In genomic region chr18:74480149-74480651, GRCh38 we compare ENCODE assay signal across 1 cellular context.
TF ChIP-seq lines count a peak whose summit lies in the region.

No MANE protein-coding gene starts in this region.

TF ChIP-seq in K562, 482 proteins besides CTCF, POLR2A, EP300 and RAD21 (continued from another document and continues in another):
- TF ChIP-seq PKNOX1 (IDR thresholded peaks at IDR 0.05) (peak; percentile 65), ZBTB43 (CRISPR knock-in tag; IDR thresholded peaks at IDR 0.05) (no peak), NCOA2 (IDR thresholded peaks at IDR 0.05; ENCODE audit: partially characterized antibody in 2 of 2) (no peak), THAP7 (CRISPR knock-in tag; IDR thresholded peaks at IDR 0.05) (no peak), ZNF3 (CRISPR knock-in tag; IDR thresholded peaks at IDR 0.05) (no peak), FIP1L1 (IDR thresholded peaks at IDR 0.05; ENCODE audit: low read depth, low read length, poor library complexity, severe bottlenecking) (no peak), TCF7L2 (IDR thresholded peaks at IDR 0.05; ENCODE audit: low read depth, low read length) (no peak), E2F6 (IDR thresholded peaks at IDR 0.05; ENCODE audit: borderline replicate concordance in 1 of 2, extremely low read depth in 1 of 2, insufficient read depth in 1 of 2, insufficient read length in 1 of 2, low read depth in 1 of 2, low read length in 1 of 2, poor library complexity in 1 of 2, severe bottlenecking in 1 of 2) (no peak), RCOR1 (IDR thresholded peaks at IDR 0.05; ENCODE audit: borderline replicate concordance in 1 of 2, low read depth in 2 of 2, low read length in 2 of 2) (peak in 1 of 2 experiments; percentile 90; a peak in 2 of 4 replicates), HDAC1 (IDR thresholded peaks at IDR 0.05) (peak in 1 of 2 experiments; percentile 71; a peak in 2 of 4 replicates), SLC30A9 (CRISPR knock-in tag; IDR thresholded peaks at IDR 0.05) (no peak), CBFA2T3 (IDR thresholded peaks at IDR 0.05) (peak; percentile 87), ILK (tag; IDR thresholded peaks at IDR 0.05; ENCODE audit: borderline replicate concordance, low read depth) (no peak), ZNF143 (CRISPR knock-in tag; IDR thresholded peaks at IDR 0.05) (no peak), ZNF174 (CRISPR knock-in tag; IDR thresholded peaks at IDR 0.05) (no peak), SRSF3 (IDR thresholded peaks at IDR 0.05; ENCODE audit: insufficient read depth, low read length) (no peak), ZNF583 (CRISPR knock-in tag; IDR thresholded peaks at IDR 0.05) (no peak), SMAD2 (IDR thresholded peaks at IDR 0.05; ENCODE audit: low read depth, low read length) (no peak), ELF1 (tag; IDR thresholded peaks at IDR 0.05) (no peak), KDM5B (IDR thresholded peaks at IDR 0.05; ENCODE audit: insufficient replicate concordance, low read depth, low read length) (no peak), NCOA1 (IDR thresholded peaks at IDR 0.05; ENCODE audit: low read depth) (no peak), MIER1 (IDR thresholded peaks at IDR 0.05; ENCODE audit: low read depth) (no peak), MAFK (IDR thresholded peaks at IDR 0.05; ENCODE audit: low read length) (no peak), GABPB2 (CRISPR knock-in tag; conservative IDR thresholded peaks at IDR 0.05) (no peak), POLR2AphosphoS5 (IDR thresholded peaks at IDR 0.05; ENCODE audit: control insufficient read depth, insufficient read depth, low read depth, low read length) (0 out of 2 replicates have a peak, but pooled peaks have one; percentile 26), ZNF212 (CRISPR knock-in tag; IDR thresholded peaks at IDR 0.05) (no peak), ZNF830 (CRISPR knock-in tag; IDR thresholded peaks at IDR 0.05) (no peak), NR4A1 (CRISPR knock-in tag; IDR thresholded peaks at IDR 0.05) (no peak), NR4A1 (tag; IDR thresholded peaks at IDR 0.05) (no peak), TAF15 (IDR thresholded peaks at IDR 0.05; ENCODE audit: low read depth, low read length) (no peak), ZBTB11 (CRISPR knock-in tag; IDR thresholded peaks at IDR 0.05) (no peak), KDM2B (CRISPR knock-in tag; IDR thresholded peaks at IDR 0.05) (no peak), MAFF (IDR thresholded peaks at IDR 0.05; ENCODE audit: low read length) (no peak), NBN (IDR thresholded peaks at IDR 0.05; ENCODE audit: low read depth) (0 out of 2 replicates have a peak, but pooled peaks have one; percentile 45), ZNF239 (CRISPR knock-in tag; IDR thresholded peaks at IDR 0.05) (no peak), HLTF (IDR thresholded peaks at IDR 0.05) (no peak), NR2C1 (IDR thresholded peaks at IDR 0.05) (no peak), NR2C1 (tag; IDR thresholded peaks at IDR 0.05) (no peak), MYC (IDR thresholded peaks at IDR 0.05; ENCODE audit: low read depth, low read length) (0 out of 2 replicates have a peak, but pooled peaks have one; percentile 12), MYC (CRISPR knock-in tag; IDR thresholded peaks at IDR 0.05; ENCODE audit: borderline replicate concordance, low read depth) (no peak), NR3C1 (CRISPR knock-in tag; IDR thresholded peaks at IDR 0.05) (no peak), XRCC5 (IDR thresholded peaks at IDR 0.05; ENCODE audit: low read depth, low read length) (no peak)
- TF ChIP-seq, protein P1, sequence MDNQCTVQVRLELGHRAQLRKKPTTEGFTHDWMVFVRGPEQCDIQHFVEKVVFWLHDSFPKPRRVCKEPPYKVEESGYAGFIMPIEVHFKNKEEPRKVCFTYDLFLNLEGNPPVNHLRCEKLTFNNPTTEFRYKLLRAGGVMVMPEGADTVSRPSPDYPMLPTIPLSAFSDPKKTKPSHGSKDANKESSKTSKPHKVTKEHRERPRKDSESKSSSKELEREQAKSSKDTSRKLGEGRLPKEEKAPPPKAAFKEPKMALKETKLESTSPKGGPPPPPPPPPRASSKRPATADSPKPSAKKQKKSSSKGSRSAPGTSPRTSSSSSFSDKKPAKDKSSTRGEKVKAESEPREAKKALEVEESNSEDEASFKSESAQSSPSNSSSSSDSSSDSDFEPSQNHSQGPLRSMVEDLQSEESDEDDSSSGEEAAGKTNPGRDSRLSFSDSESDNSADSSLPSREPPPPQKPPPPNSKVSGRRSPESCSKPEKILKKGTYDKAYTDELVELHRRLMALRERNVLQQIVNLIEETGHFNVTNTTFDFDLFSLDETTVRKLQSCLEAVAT (IDR thresholded peaks at IDR 0.05), result no peak
- TF ChIP-seq, protein P2, sequence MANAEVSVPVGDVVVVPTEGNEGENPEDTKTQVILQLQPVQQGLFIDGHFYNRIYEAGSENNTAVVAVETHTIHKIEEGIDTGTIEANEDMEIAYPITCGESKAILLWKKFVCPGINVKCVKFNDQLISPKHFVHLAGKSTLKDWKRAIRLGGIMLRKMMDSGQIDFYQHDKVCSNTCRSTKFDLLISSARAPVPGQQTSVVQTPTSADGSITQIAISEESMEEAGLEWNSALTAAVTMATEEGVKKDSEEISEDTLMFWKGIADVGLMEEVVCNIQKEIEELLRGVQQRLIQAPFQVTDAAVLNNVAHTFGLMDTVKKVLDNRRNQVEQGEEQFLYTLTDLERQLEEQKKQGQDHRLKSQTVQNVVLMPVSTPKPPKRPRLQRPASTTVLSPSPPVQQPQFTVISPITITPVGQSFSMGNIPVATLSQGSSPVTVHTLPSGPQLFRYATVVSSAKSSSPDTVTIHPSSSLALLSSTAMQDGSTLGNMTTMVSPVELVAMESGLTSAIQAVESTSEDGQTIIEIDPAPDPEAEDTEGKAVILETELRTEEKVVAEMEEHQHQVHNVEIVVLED (CRISPR knock-in tag; IDR thresholded peaks at IDR 0.05), result no peak
- TF ChIP-seq, protein P3, sequence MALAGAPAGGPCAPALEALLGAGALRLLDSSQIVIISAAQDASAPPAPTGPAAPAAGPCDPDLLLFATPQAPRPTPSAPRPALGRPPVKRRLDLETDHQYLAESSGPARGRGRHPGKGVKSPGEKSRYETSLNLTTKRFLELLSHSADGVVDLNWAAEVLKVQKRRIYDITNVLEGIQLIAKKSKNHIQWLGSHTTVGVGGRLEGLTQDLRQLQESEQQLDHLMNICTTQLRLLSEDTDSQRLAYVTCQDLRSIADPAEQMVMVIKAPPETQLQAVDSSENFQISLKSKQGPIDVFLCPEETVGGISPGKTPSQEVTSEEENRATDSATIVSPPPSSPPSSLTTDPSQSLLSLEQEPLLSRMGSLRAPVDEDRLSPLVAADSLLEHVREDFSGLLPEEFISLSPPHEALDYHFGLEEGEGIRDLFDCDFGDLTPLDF (CRISPR knock-in tag; IDR thresholded peaks at IDR 0.05), result no peak
- TF ChIP-seq, protein P4, sequence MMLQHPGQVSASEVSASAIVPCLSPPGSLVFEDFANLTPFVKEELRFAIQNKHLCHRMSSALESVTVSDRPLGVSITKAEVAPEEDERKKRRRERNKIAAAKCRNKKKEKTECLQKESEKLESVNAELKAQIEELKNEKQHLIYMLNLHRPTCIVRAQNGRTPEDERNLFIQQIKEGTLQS (IDR thresholded peaks at IDR 0.05), result peak; percentile 67; the same call in 1 of the 2 replicates
- TF ChIP-seq, protein P4 (CRISPR knock-in tag; conservative IDR thresholded peaks at IDR 0.05), result no peak
- TF ChIP-seq, protein P5, sequence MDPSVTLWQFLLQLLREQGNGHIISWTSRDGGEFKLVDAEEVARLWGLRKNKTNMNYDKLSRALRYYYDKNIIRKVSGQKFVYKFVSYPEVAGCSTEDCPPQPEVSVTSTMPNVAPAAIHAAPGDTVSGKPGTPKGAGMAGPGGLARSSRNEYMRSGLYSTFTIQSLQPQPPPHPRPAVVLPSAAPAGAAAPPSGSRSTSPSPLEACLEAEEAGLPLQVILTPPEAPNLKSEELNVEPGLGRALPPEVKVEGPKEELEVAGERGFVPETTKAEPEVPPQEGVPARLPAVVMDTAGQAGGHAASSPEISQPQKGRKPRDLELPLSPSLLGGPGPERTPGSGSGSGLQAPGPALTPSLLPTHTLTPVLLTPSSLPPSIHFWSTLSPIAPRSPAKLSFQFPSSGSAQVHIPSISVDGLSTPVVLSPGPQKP (CRISPR knock-in tag; IDR thresholded peaks at IDR 0.05), result no peak
- TF ChIP-seq, protein P6, sequence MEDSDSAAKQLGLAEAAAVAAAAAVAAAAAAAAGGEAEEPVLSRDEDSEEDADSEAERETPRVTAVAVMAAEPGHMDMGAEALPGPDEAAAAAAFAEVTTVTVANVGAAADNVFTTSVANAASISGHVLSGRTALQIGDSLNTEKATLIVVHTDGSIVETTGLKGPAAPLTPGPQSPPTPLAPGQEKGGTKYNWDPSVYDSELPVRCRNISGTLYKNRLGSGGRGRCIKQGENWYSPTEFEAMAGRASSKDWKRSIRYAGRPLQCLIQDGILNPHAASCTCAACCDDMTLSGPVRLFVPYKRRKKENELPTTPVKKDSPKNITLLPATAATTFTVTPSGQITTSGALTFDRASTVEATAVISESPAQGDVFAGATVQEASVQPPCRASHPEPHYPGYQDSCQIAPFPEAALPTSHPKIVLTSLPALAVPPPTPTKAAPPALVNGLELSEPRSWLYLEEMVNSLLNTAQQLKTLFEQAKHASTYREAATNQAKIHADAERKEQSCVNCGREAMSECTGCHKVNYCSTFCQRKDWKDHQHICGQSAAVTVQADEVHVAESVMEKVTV (CRISPR knock-in tag; IDR thresholded peaks at IDR 0.05), result no peak
- TF ChIP-seq, protein P7, sequence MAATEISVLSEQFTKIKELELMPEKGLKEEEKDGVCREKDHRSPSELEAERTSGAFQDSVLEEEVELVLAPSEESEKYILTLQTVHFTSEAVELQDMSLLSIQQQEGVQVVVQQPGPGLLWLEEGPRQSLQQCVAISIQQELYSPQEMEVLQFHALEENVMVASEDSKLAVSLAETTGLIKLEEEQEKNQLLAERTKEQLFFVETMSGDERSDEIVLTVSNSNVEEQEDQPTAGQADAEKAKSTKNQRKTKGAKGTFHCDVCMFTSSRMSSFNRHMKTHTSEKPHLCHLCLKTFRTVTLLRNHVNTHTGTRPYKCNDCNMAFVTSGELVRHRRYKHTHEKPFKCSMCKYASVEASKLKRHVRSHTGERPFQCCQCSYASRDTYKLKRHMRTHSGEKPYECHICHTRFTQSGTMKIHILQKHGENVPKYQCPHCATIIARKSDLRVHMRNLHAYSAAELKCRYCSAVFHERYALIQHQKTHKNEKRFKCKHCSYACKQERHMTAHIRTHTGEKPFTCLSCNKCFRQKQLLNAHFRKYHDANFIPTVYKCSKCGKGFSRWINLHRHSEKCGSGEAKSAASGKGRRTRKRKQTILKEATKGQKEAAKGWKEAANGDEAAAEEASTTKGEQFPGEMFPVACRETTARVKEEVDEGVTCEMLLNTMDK (IDR thresholded peaks at IDR 0.05; ENCODE audit: borderline replicate concordance, insufficient read depth, low read depth, low read length, poor library complexity, severe bottlenecking), result no peak
